Comparison of ENCODE assay signal across 19 cellular contexts in genomic region chr14:75224561-75224960, GRCh38.
"Had no signal": no experiment of that assay in that cellular context is flagged by ENCODE, and none has a peak within 500 bp of the region (broad histone marks: within the 10 kb centered on the region; RNA-seq: fewer than 3 reads in every experiment).

No MANE protein-coding gene starts in this region.

- H3K36me3 ChIP-seq: ascending aorta, upper lobe of left lung had no signal

- H3K27me3 ChIP-seq: ascending aorta, dorsolateral prefrontal cortex, foreskin keratinocyte, testis, upper lobe of left lung had no signal

- ATAC-seq: foreskin keratinocyte; natural killer cell treated with Interleukin-12 subunit alpha and Interleukin-12 subunit beta and Interleukin-15 and Interleukin-18, amount 100 ng/mL, for 72 hours; T-helper 17 cell had no signal

- DNase-seq: activated B cell treated with CpG ODN at 0.5 μM for 24 hours; activated CD4-positive, alpha-beta T cell treated with anti-CD3 and anti-CD28 coated beads, Interleukin-2, amount 50 U/mL, for 1 hour; activated naive CD4-positive, alpha-beta T cell treated with Interleukin-2 at 50 U/mL for 16 hours; activated T-cell treated with anti-CD3 and anti-CD28 coated beads for 4 hours; dorsolateral prefrontal cortex; endodermal cell; erythroblast; foreskin keratinocyte; glutamatergic neuron; left ventricle myocardium superior; mesendoderm; stimulated activated CD4-positive, alpha-beta T cell treated with anti-CD3 and anti-CD28 coated beads, Interleukin-15, amount 100 ng/mL, for 24 hours; stimulated activated CD4-positive, alpha-beta T cell treated with anti-CD3 and anti-CD28 coated beads, Interleukin-4, amount 100 ng/mL, for 1 hour; stimulated activated naive CD8-positive, alpha-beta T cell treated with anti-CD3 and anti-CD28 coated beads, Interleukin-15, amount 100 ng/mL, for 72 hours; T-helper 17 cell; testis; upper lobe of left lung had no signal

- H3K27ac ChIP-seq: ascending aorta, dorsolateral prefrontal cortex, foreskin keratinocyte, testis had no signal

- H3K9me3 ChIP-seq: ascending aorta, testis, upper lobe of left lung had no signal

- H3K4me1 ChIP-seq: ascending aorta had no signal

- H3K4me3 ChIP-seq: ascending aorta, dorsolateral prefrontal cortex, testis, upper lobe of left lung had no signal
